8 cellular contexts compared by ENCODE assay signal in genomic region chr7:14457567-14458453, GRCh38.
DNase-seq lines count a peak whose midpoint lies in the region; ATAC-seq, FAIRE-seq and TF ChIP-seq lines count a peak whose summit lies in the region.

No MANE protein-coding gene starts in this region.

- H3K9me3 Mint-ChIP-seq in CD8-positive, alpha-beta T cell, result no peaks in the 10 kb centered on the region
- no peaks in the 10 kb centered on the region for H3K9me3 Mint-ChIP-seq in activated naive CD8-positive, alpha-beta T cell treated with anti-CD3 and anti-CD28 coated beads, Interleukin-2, amount 10 ng/mL, durations not matched to agents 7 days and 5 days

- H3K4me1 Mint-ChIP-seq in CD8-positive, alpha-beta T cell (ENCODE audit: low read depth), result peaks cover 2% of the 10 kb centered on the region
- no peaks in the 10 kb centered on the region for H3K4me1 Mint-ChIP-seq in activated naive CD8-positive, alpha-beta T cell treated with anti-CD3 and anti-CD28 coated beads, Interleukin-2, amount 10 ng/mL, durations not matched to agents 7 days and 5 days

- TF ChIP-seq CTCF in CD8-positive, alpha-beta T cell (IDR thresholded peaks at IDR 0.05), result peak; percentile 76
- TF ChIP-seq CTCF in Panc1 (IDR thresholded peaks at IDR 0.05) (peak; percentile 93), pancreas (IDR thresholded peaks at IDR 0.05) (peak; percentile 65 to 86 (median 78))

- intact Hi-C loops in CD8-positive, alpha-beta T cell (cut with DNase I, micrococcal nuclease), result loop anchor here (2.0 to 10.0 kb wide), 6 partner anchors 935 to 1933 kb away; partner anchors contain the start of gene ARL4A (in 1 of the 2)
- intact Hi-C loops in Panc1 (cut with micrococcal nuclease; ENCODE audit: unreplicated experiment), result loop anchor here (2.0 to 5.0 kb wide), 3 partner anchors 234 to 1175 kb away; no protein-coding TSS in a partner anchor
- intact Hi-C loops in Right ventricle myocardium superior (cut with DNase I), result loop anchor here (10.0 kb wide), 1 partner anchor 463 kb away; no protein-coding TSS in a partner anchor
- intact Hi-C loops in pancreas (cut with DNase I), result no loop called here

- H3K27ac ChIP-seq in CD8-positive, alpha-beta T cell (ENCODE audit: low read depth, low read length), result no peak overlapping the region
- no peak overlapping the region for H3K27ac ChIP-seq in Panc1 (ENCODE audit: low read length)
- no peak overlapping the region for H3K27ac ChIP-seq in pancreas

- no peaks in the 10 kb centered on the region for H3K36me3 Mint-ChIP-seq in CD8-positive, alpha-beta T cell
- no peaks in the 10 kb centered on the region for H3K36me3 Mint-ChIP-seq in activated naive CD8-positive, alpha-beta T cell treated with anti-CD3 and anti-CD28 coated beads, Interleukin-2, amount 10 ng/mL, durations not matched to agents 7 days and 5 days

- POLR2A ChIA-PET in CD8-positive, alpha-beta T cell (lab: Charles Lee), result interaction anchor here (1.3 kb wide), 1 partner anchor 1771 kb away, joined by 3 read pairs; the partner anchor contains the start of gene ARL4A
- POLR2A ChIA-PET in Panc1 (lab: Charles Lee), result no interaction called here
- POLR2A ChIA-PET in activated naive CD8-positive, alpha-beta T cell treated with anti-CD3 and anti-CD28 coated beads, Interleukin-2, amount 10 ng/mL, durations not matched to agents 7 days and 5 days (lab: Charles Lee), result no interaction called here

- CTCF ChIA-PET in CD8-positive, alpha-beta T cell (lab: Charles Lee), result interaction anchor here (0.7 to 1.8 kb wide), 5 partner anchors 929 to 1968 kb away, joined by 3 to 7 read pairs (median 4); no protein-coding TSS in a partner anchor
- CTCF ChIA-PET in Panc1 (lab: Charles Lee), result interaction anchor here (0.6 kb wide), 1 partner anchor 357 kb away, joined by 3 read pairs; no protein-coding TSS in a partner anchor

- peak; percentile 91 for FAIRE-seq in pancreas (lab: Jason Lieb, UNC)

- H3K4me1 ChIP-seq in CD8-positive, alpha-beta T cell (ENCODE audit: insufficient read depth, low read length), result no peaks in the 10 kb centered on the region
- H3K4me1 ChIP-seq in Panc1 (ENCODE audit: control insufficient read depth, insufficient read depth, low read length) (no peaks in the 10 kb centered on the region), pancreas (no peaks in the 10 kb centered on the region)

- no peak overlapping the region for H3K4me3 ChIP-seq in CD8-positive, alpha-beta T cell (ENCODE audit: low read depth, low read length)
- no peak overlapping the region; a peak in 1 of 4 replicates for H3K4me3 ChIP-seq in Panc1 (ENCODE audit: low read depth in 2 of 2, low read length in 2 of 2)
- no peak overlapping the region for H3K4me3 ChIP-seq in pancreas

- no peaks in the 10 kb centered on the region for H3K9me3 ChIP-seq in CD8-positive, alpha-beta T cell (ENCODE audit: low read length)
- H3K9me3 ChIP-seq in Panc1 (ENCODE audit: control insufficient read depth, insufficient read depth, low read depth, low read length) (no peaks in the 10 kb centered on the region), pancreas (no peaks in the 10 kb centered on the region)

- H3K27me3 ChIP-seq in CD8-positive, alpha-beta T cell (ENCODE audit: insufficient read depth, low read length), result no peaks in the 10 kb centered on the region
- H3K27me3 ChIP-seq in Panc1 (ENCODE audit: control insufficient read depth, insufficient read depth, low read length) (no peaks in the 10 kb centered on the region), pancreas (no peaks in the 10 kb centered on the region)

- H3K27me3 Mint-ChIP-seq in CD8-positive, alpha-beta T cell (ENCODE audit: low read depth), result peaks cover 4% of the 10 kb centered on the region
- H3K27me3 Mint-ChIP-seq in activated naive CD8-positive, alpha-beta T cell treated with anti-CD3 and anti-CD28 coated beads, Interleukin-2, amount 10 ng/mL, durations not matched to agents 7 days and 5 days, result no peaks in the 10 kb centered on the region

- H3K27ac Mint-ChIP-seq in CD8-positive, alpha-beta T cell, result no peak overlapping the region
- H3K27ac Mint-ChIP-seq in activated naive CD8-positive, alpha-beta T cell treated with anti-CD3 and anti-CD28 coated beads, Interleukin-2, amount 10 ng/mL, durations not matched to agents 7 days and 5 days, result no peak overlapping the region

- H3K36me3 ChIP-seq in CD8-positive, alpha-beta T cell (ENCODE audit: insufficient read depth, low read length), result no peaks in the 10 kb centered on the region
- H3K36me3 ChIP-seq in Panc1 (ENCODE audit: control insufficient read depth, insufficient read depth, low read length) (no peaks in the 10 kb centered on the region), pancreas (no peaks in the 10 kb centered on the region)

- in situ Hi-C loops in Panc1 (cut with HindIII; ENCODE audit: low pct_unique_long_range_greater_than_20kb, low sequenced_read_pairs), result no loop called here

- WGBS in pancreas, 2 donors, result 18 to 21% methylated on average over 13 of the region's 13 CpGs

- peak in 4 of 7 experiments; percentile 4 to 53 (median 24) for DNase-seq in CD8-positive, alpha-beta T cell
- DNase-seq in LoVo (ENCODE audit: low spot score) (peak; percentile 87), Panc1 (ENCODE audit: low read depth, low spot score) (peak; percentile 79), Right ventricle myocardium superior (peak; percentile 57), pancreas (peak; percentile 47 to 70 (median 57))
- no peak for DNase-seq in activated naive CD8-positive, alpha-beta T cell treated with anti-CD3 and anti-CD28 coated beads, Interleukin-2, amount 10 ng/mL, durations not matched to agents 7 days and 5 days

- H3K4me3 Mint-ChIP-seq in CD8-positive, alpha-beta T cell, result no peak overlapping the region
- H3K4me3 Mint-ChIP-seq in activated naive CD8-positive, alpha-beta T cell treated with anti-CD3 and anti-CD28 coated beads, Interleukin-2, amount 10 ng/mL, durations not matched to agents 7 days and 5 days, result no peak overlapping the region

- no TSS peak for BruUV-seq in Panc1 (replicated peaks; lab: Mats Ljungman, UMichigan)

- no peak for ATAC-seq in CD8-positive, alpha-beta T cell
- peak; percentile 84 for ATAC-seq in GM21390 (IDR thresholded peaks at IDR 0.05; ENCODE audit: unreplicated experiment)
- ATAC-seq in Panc1, result peak; percentile 78
- ATAC-seq in activated naive CD8-positive, alpha-beta T cell treated with anti-CD3 and anti-CD28 coated beads, Interleukin-2, amount 10 ng/mL, durations not matched to agents 7 days and 5 days (ENCODE audit: low read depth), result peak; percentile 47
- ATAC-seq in Right ventricle myocardium superior (ENCODE audit: poor library complexity), result peak; percentile 93
- ATAC-seq in pancreas, result peak; percentile 82 to 97 (median 93)
- no peak for ATAC-seq in GM21576 (IDR thresholded peaks at IDR 0.05; ENCODE audit: unreplicated experiment)

Comparison
In these comparisons a context has a peak if more than half of its experiments do, and no peak if none do; other contexts are left out.
1. ATAC-seq: peak in GM21390 (single experiment), Panc1 (single experiment), activated naive CD8-positive, alpha-beta T cell treated with anti-CD3 and anti-CD28 coated beads, Interleukin-2, amount 10 ng/mL, durations not matched to agents 7 days and 5 days (single experiment), Right ventricle myocardium superior (single experiment) and pancreas (4 of 4); none in CD8-positive, alpha-beta T cell (single experiment) and GM21576 (single experiment).
2. intact Hi-C loops: an anchor here in CD8-positive, alpha-beta T cell (2.0 to 10.0 kb wide), Panc1 (2.0 to 5.0 kb wide) and Right ventricle myocardium superior (10.0 kb wide); none called in pancreas.
3. Peak in every context shown above with its lines, with median percentiles within 50 percentile points of each other: CTCF ChIP-seq.